Comparison of ENCODE assay signal across 11 cellular contexts in the genomic region with DNA sequence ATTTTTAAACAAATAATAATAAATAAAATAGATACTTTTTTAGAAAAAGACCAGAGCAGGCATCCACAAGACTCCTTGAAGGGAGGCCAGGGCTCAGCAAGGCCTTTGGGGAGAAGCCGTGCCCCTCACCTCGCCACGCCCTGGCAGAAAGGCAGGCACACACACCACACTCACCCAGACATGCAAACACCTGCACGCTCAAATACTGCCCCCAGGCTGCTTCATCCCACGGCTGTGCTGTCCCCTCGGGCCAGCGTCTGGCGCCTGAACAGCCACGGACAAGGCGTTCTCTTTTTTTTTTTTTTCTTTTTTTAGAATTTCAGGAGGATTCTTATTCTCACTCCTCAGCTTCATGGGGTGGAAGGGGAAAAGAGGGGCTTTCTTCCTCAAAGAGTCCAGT. TPM values are rescaled to one million over a fixed set of nuclear protein-coding genes. Genes with fewer than 3 reads are reported as not detected.
DNase-seq lines count a peak whose midpoint lies in the region; ATAC-seq and TF ChIP-seq lines count a peak whose summit lies in the region.
"Had no signal": no experiment of that assay in that cellular context is flagged by ENCODE, and none has a peak within 500 bp of the region (broad histone marks: within the 10 kb centered on the region; RNA-seq: fewer than 3 reads in every experiment).

No MANE protein-coding gene starts in this region.

- H3K27ac ChIP-seq in right atrium auricular region (peak overlapping the region; percentile 94 to 96), aorta (ENCODE audit: low read depth in 1 of 2, low read length in 2 of 2) (peak overlapping the region in 1 of 2 donors; percentile 69)

- no peaks in the 10 kb centered on the region for H3K9me3 Mint-ChIP-seq in activated T-helper 1 cell treated with anti-CD3 and anti-CD28 coated beads, Interleukin-12 subunit alpha, Interleukin-12 subunit beta, Interleukin-2, Interleukin-4 antibody, amounts not matched to agents 30 ng/mL and 10 ng/mL and 1 ng/mL, durations not matched to agents 14 hours and 24 hours and 36 hours
- no peaks in the 10 kb centered on the region for H3K9me3 Mint-ChIP-seq in memory B cell

- DNase-seq in right atrium auricular region (ENCODE audit: low spot score) (no peak), left ventricle myocardium superior (no peak), memory B cell (ENCODE audit: low spot score in 2 of 2) (no peak), aorta (no peak), glomerular visceral epithelial cell (ENCODE audit: extremely low spot score) (no peak), GOT3 (lab: John Stamatoyannopoulos, UW) (no peak), NCI-H1694 treated with DMSO at 0.1 percent for 48 hours (lab: John Stamatoyannopoulos, UW) (no peak)
- DNase-seq in activated T-helper 1 cell treated with anti-CD3 and anti-CD28 coated beads, Interleukin-12 subunit alpha, Interleukin-12 subunit beta, Interleukin-2, Interleukin-4 antibody, amounts not matched to agents 30 ng/mL and 10 ng/mL and 1 ng/mL, durations not matched to agents 14 hours and 24 hours and 36 hours (ENCODE audit: low spot score) = no peak
- DNase-seq: activated CD4-positive, CD25-positive, alpha-beta regulatory T cell had no signal

- ATAC-seq in left ventricle myocardium superior (no peak), memory B cell (ENCODE audit: low read depth) (no peak), aorta (ENCODE audit: low FRiP score) (no peak)

- H3K27ac Mint-ChIP-seq in activated T-helper 1 cell treated with anti-CD3 and anti-CD28 coated beads, Interleukin-12 subunit alpha, Interleukin-12 subunit beta, Interleukin-2, Interleukin-4 antibody, amounts not matched to agents 30 ng/mL and 10 ng/mL and 1 ng/mL, durations not matched to agents 14 hours and 24 hours and 36 hours = no peak overlapping the region
- H3K27ac Mint-ChIP-seq in memory B cell = no peak overlapping the region
- H3K27ac Mint-ChIP-seq: activated naive CD8-positive, alpha-beta T cell; CD14-positive monocyte had no signal

- H3K4me3 ChIP-seq in right atrium auricular region = peak overlapping the region; percentile 81 to 91
- H3K4me3 ChIP-seq in aorta (ENCODE audit: low read length in 2 of 2) = peak overlapping the region; percentile 43 to 44

- H3K4me1 Mint-ChIP-seq in activated T-helper 1 cell treated with anti-CD3 and anti-CD28 coated beads, Interleukin-12 subunit alpha, Interleukin-12 subunit beta, Interleukin-2, Interleukin-4 antibody, amounts not matched to agents 30 ng/mL and 10 ng/mL and 1 ng/mL, durations not matched to agents 14 hours and 24 hours and 36 hours (ENCODE audit: low read depth) = peaks cover 3% of the 10 kb centered on the region
- H3K4me1 Mint-ChIP-seq in memory B cell = peaks cover 12% of the 10 kb centered on the region

- peak in 1 of 2 donors; percentile 31 for TF ChIP-seq CTCF in right atrium auricular region (IDR thresholded peaks at IDR 0.05)

- no peaks in the 10 kb centered on the region for H3K27me3 ChIP-seq in right atrium auricular region
- no peaks in the 10 kb centered on the region for H3K27me3 ChIP-seq in aorta (ENCODE audit: control insufficient read depth in 1 of 2, insufficient read depth in 2 of 2, low read length in 1 of 2)

- H3K36me3 Mint-ChIP-seq in activated T-helper 1 cell treated with anti-CD3 and anti-CD28 coated beads, Interleukin-12 subunit alpha, Interleukin-12 subunit beta, Interleukin-2, Interleukin-4 antibody, amounts not matched to agents 30 ng/mL and 10 ng/mL and 1 ng/mL, durations not matched to agents 14 hours and 24 hours and 36 hours (ENCODE audit: low read depth) = no peaks in the 10 kb centered on the region
- H3K36me3 Mint-ChIP-seq in memory B cell = peaks cover 5% of the 10 kb centered on the region
- H3K36me3 Mint-ChIP-seq: activated naive CD8-positive, alpha-beta T cell; CD14-positive monocyte had no signal

- no peaks in the 10 kb centered on the region for H3K9me3 ChIP-seq in right atrium auricular region
- no peaks in the 10 kb centered on the region for H3K9me3 ChIP-seq in aorta (ENCODE audit: control insufficient read depth, low read length)

- H3K27me3 Mint-ChIP-seq in activated T-helper 1 cell treated with anti-CD3 and anti-CD28 coated beads, Interleukin-12 subunit alpha, Interleukin-12 subunit beta, Interleukin-2, Interleukin-4 antibody, amounts not matched to agents 30 ng/mL and 10 ng/mL and 1 ng/mL, durations not matched to agents 14 hours and 24 hours and 36 hours (ENCODE audit: insufficient read depth) = peaks cover 8% of the 10 kb centered on the region
- no peaks in the 10 kb centered on the region for H3K27me3 Mint-ChIP-seq in memory B cell
- H3K27me3 Mint-ChIP-seq: activated naive CD8-positive, alpha-beta T cell had no signal

- H3K4me3 Mint-ChIP-seq in activated T-helper 1 cell treated with anti-CD3 and anti-CD28 coated beads, Interleukin-12 subunit alpha, Interleukin-12 subunit beta, Interleukin-2, Interleukin-4 antibody, amounts not matched to agents 30 ng/mL and 10 ng/mL and 1 ng/mL, durations not matched to agents 14 hours and 24 hours and 36 hours = peak overlapping the region; percentile 88
- H3K4me3 Mint-ChIP-seq in memory B cell = peak overlapping the region; percentile 62

- WGBS in aorta, 2 donors = 20 to 21% methylated on average over 10 of the region's 10 CpGs

- H3K4me1 ChIP-seq in right atrium auricular region (peaks cover 0 to 64% of the 10 kb centered on the region in 2 donors), aorta (ENCODE audit: control insufficient read depth in 1 of 2, insufficient read depth in 2 of 2, low read length in 2 of 2) (no peaks in the 10 kb centered on the region)

- H3K36me3 ChIP-seq in right atrium auricular region = no peaks in the 10 kb centered on the region
- no peaks in the 10 kb centered on the region for H3K36me3 ChIP-seq in aorta (ENCODE audit: control insufficient read depth in 1 of 2, insufficient read depth in 2 of 2, low read length in 1 of 2)

- intact Hi-C loops in left ventricle myocardium superior (cut with micrococcal nuclease) = loop anchor here (10.0 kb wide), 1 partner anchor 215 kb away; no protein-coding TSS in a partner anchor
- intact Hi-C loops in activated T-helper 1 cell treated with anti-CD3 and anti-CD28 coated beads, Interleukin-12 subunit alpha, Interleukin-12 subunit beta, Interleukin-2, Interleukin-4 antibody, amounts not matched to agents 30 ng/mL and 10 ng/mL and 1 ng/mL, durations not matched to agents 14 hours and 24 hours and 36 hours (cut with micrococcal nuclease) = loop anchor here (2.0 kb wide), 4 partner anchors 63 to 233 kb away; a partner anchor contains a TSS
- intact Hi-C loops in aorta (cut with DNase I) = loop anchor here in 1 of 2 donors (5.0 kb wide), 2 partner anchors 63 to 82 kb away; a partner anchor contains a TSS

RNA-seq across cellular contexts. Expression of a gene that starts 1.5 kb away (rescaled TPM):
- total RNA-seq in right atrium auricular region = 10 to 100 TPM; 48.7 to 93.0 TPM
- total RNA-seq in left ventricle myocardium superior = 69.7 TPM
- total RNA-seq in activated T-helper 1 cell treated with anti-CD3 and anti-CD28 coated beads, Interleukin-12 subunit alpha, Interleukin-12 subunit beta, Interleukin-2, Interleukin-4 antibody, amounts not matched to agents 30 ng/mL and 10 ng/mL and 1 ng/mL, durations not matched to agents 14 hours and 24 hours and 36 hours = 9.0 and 14.2 TPM in 2 replicates
- 100 to 1,000 TPM; 120 to 180 TPM for total RNA-seq in aorta
- 100 to 1,000 TPM in 1 of 2 donors, 10 to 100 TPM in 1; 33.8 to 402 TPM for polyA plus RNA-seq in aorta

RNA-seq across cellular contexts. Expression of a gene that starts 27.5 kb away (rescaled TPM):
- total RNA-seq in right atrium auricular region (10 to 100 TPM in 1 of 2 donors, 1 to 10 TPM in 1; 4.3 to 16.8 TPM), left ventricle myocardium superior (11.1 TPM), aorta (10 to 100 TPM; 23.8 to 45.2 TPM)
- total RNA-seq in activated T-helper 1 cell treated with anti-CD3 and anti-CD28 coated beads, Interleukin-12 subunit alpha, Interleukin-12 subunit beta, Interleukin-2, Interleukin-4 antibody, amounts not matched to agents 30 ng/mL and 10 ng/mL and 1 ng/mL, durations not matched to agents 14 hours and 24 hours and 36 hours = 0.23 and 0.24 TPM in 2 replicates
- 10 to 100 TPM in 1 of 2 donors, 1 to 10 TPM in 1; 6.4 to 11.4 TPM for polyA plus RNA-seq in aorta
- polyA plus RNA-seq: CD14-positive monocyte had no signal
